Comparison of ENCODE assay signal across 1 cellular context in genomic region chr2:121087117-121087516, GRCh38.
TF ChIP-seq lines count a peak whose summit lies in the region.

No MANE protein-coding gene starts in this region.

TF ChIP-seq in HEK293, 187 proteins besides CTCF, POLR2A, EP300 and RAD21 (continued from another document):
- TF ChIP-seq TSHZ1 (tag by site-specific recombination; IDR thresholded peaks at IDR 0.05; ENCODE audit: borderline replicate concordance) (no peak), ZNF571 (tag by site-specific recombination; IDR thresholded peaks at IDR 0.05) (no peak), ZNF24 (tag by site-specific recombination; IDR thresholded peaks at IDR 0.05) (no peak), ZNF692 (tag by site-specific recombination; IDR thresholded peaks at IDR 0.05) (no peak), ZNF76 (tag by site-specific recombination; IDR thresholded peaks at IDR 0.05; ENCODE audit: borderline replicate concordance, low read depth) (no peak), ZNF747 (tag by site-specific recombination; IDR thresholded peaks at IDR 0.05) (no peak), ZFP37 (tag by site-specific recombination; IDR thresholded peaks at IDR 0.05) (no peak), INSM2 (tag by site-specific recombination; IDR thresholded peaks at IDR 0.05) (no peak), ZFHX2 (tag by site-specific recombination; conservative IDR thresholded peaks at IDR 0.05) (0 out of 2 replicates have a peak, but pooled peaks have one; percentile 12), ZNF121 (tag by site-specific recombination; IDR thresholded peaks at IDR 0.05) (no peak), ZNF37A (tag by site-specific recombination; IDR thresholded peaks at IDR 0.05) (no peak)
